In the genomic region with DNA sequence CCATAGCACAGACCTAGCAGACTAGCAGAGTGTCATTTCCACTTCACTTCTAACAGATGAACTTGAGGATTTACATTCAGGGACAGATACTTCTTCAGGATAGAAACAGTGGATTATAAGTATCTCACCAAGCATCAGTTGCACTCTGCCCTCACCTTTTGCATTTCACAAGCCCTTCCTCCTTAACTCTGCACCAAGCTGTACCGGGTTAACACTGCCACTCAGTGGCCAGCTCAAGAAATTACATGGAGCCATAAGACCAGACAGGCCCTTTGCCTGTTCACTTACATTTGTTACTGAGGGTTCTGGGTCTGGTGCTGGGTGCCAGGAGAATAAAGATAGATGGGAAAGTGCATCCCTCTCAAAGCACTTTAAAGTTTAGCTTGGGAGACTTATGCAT, we compare ENCODE assay signal across 16 cellular contexts.
A peak's percentile ranks its signal among the peaks of the same experiment; 100 is the strongest.
DNase-seq lines count a peak whose midpoint lies in the region; ATAC-seq, FAIRE-seq and TF ChIP-seq lines count a peak whose summit lies in the region.
"Had no signal": no experiment of that assay in that cellular context is flagged by ENCODE, and none has a peak within 500 bp of the region (broad histone marks: within the 10 kb centered on the region; RNA-seq: fewer than 3 reads in every experiment).

No MANE protein-coding gene starts in this region.

- 50% methylated on average over 1 of the region's 1 CpG for WGBS in GM12878 (ENCODE audit: insufficient coverage, insufficient replicate concordance, low lambda C conversion rate, missing lambda C conversion rate)

- no peak for TF ChIP-seq EP300 in GM12878 (IDR thresholded peaks at IDR 0.05; ENCODE audit: borderline replicate concordance in 1 of 2, control insufficient read depth in 1 of 2, low read depth in 2 of 2, low read length in 2 of 2)

- intact Hi-C loops in activated CD4-positive, alpha-beta T cell treated with anti-CD3 and anti-CD28 coated beads for 36 hours (cut with DNase I, micrococcal nuclease): no loop called here
- intact Hi-C loops in GM12878 (cut with micrococcal nuclease; ENCODE audit: unreplicated experiment): no loop called here

- H3K79me2 ChIP-seq in GM12878 (ENCODE audit: control insufficient read depth, insufficient read depth, low read length) (no peaks in the 10 kb centered on the region), neural progenitor cell (ENCODE audit: low read depth) (no peaks in the 10 kb centered on the region)

- peak; percentile 35 for DNase-seq in activated CD4-positive, alpha-beta T cell treated with anti-CD3 and anti-CD28 coated beads for 36 hours
- no peak for DNase-seq in activated CD4-positive, alpha-beta T cell treated with anti-CD3 and anti-CD28 coated beads for 1 hour
- DNase-seq in HFFc6: no peak
- no peak for DNase-seq in GM12878 (ENCODE audit: low read depth, low spot score)
- DNase-seq in neural progenitor cell (ENCODE audit: low spot score): no peak
- DNase-seq in Peyer's patch: no peak
- no peak for DNase-seq in RKO (ENCODE audit: low spot score)
- DNase-seq in GM20000 (ENCODE audit: low spot score): no peak
- DNase-seq: activated B cell treated with CpG ODN at 0.5 μM for 24 hours; left ventricle myocardium superior; NK-92 treated with Interleukin-12 subunit alpha and Interleukin-12 subunit beta, amount 100 ng/mL, for 24 hours; stimulated activated naive CD4-positive, alpha-beta T cell had no signal

- no peak for TF ChIP-seq RAD21 in GM12878 (IDR thresholded peaks at IDR 0.05; ENCODE audit: insufficient read depth, low read depth, low read length)

- H3K4me1 ChIP-seq in GM12878 (ENCODE audit: control insufficient read depth, insufficient read depth, low read length) (no peaks in the 10 kb centered on the region), neural progenitor cell (no peaks in the 10 kb centered on the region), Peyer's patch (no peaks in the 10 kb centered on the region)

- H3F3A ChIP-seq in neural progenitor cell (ENCODE audit: low read depth): no peaks in the 10 kb centered on the region

- peaks cover 3% of the 10 kb centered on the region; the same call in 1 of the 3 replicates for H3K9me3 ChIP-seq in GM12878 (replicated peaks; ENCODE audit: control insufficient read depth, insufficient read depth, low read length)
- H3K9me3 ChIP-seq in neural progenitor cell (ENCODE audit: low read depth): no peaks in the 10 kb centered on the region
- H3K9me3 ChIP-seq in Peyer's patch: peaks cover 0 to 15% (median 3%) of the 10 kb centered on the region in 4 donors

- H3K36me3 ChIP-seq in GM12878 (ENCODE audit: control insufficient read depth in 2 of 2, insufficient read depth in 2 of 2, low read length in 1 of 2): no peaks in the 10 kb centered on the region
- no peaks in the 10 kb centered on the region for H3K36me3 ChIP-seq in neural progenitor cell
- no peaks in the 10 kb centered on the region for H3K36me3 ChIP-seq in Peyer's patch

- CTCF ChIA-PET in activated CD4-positive, alpha-beta T cell treated with anti-CD3 and anti-CD28 coated beads for 36 hours (lab: Charles Lee): no interaction called here
- CTCF ChIA-PET in GM12878 (lab: Yijun Ruan, JAX): no interaction called here

- in situ Hi-C loops in GM12878 (cut with MboI): no loop called here

- H3K4me2 ChIP-seq in GM12878 (ENCODE audit: control insufficient read depth, insufficient read depth) (no peak overlapping the region), neural progenitor cell (no peak overlapping the region)

- TF ChIP-seq POLR2A in GM12878 (IDR thresholded peaks at IDR 0.05; ENCODE audit: low read depth, low read length): no peak
- TF ChIP-seq POLR2A in Peyer's patch (IDR thresholded peaks at IDR 0.05): no peak

- POLR2A ChIA-PET in activated CD4-positive, alpha-beta T cell treated with anti-CD3 and anti-CD28 coated beads for 36 hours (lab: Charles Lee): no interaction called here
- POLR2A ChIA-PET in GM12878 (lab: Charles Lee): no interaction called here

- H3K9ac ChIP-seq in GM12878 (ENCODE audit: control insufficient read depth, insufficient read depth, low read length): no peak overlapping the region
- no peak overlapping the region for H3K9ac ChIP-seq in neural progenitor cell
- H3K9ac ChIP-seq: BLaER1 treated with 17β-estradiol and CSF1 and Interleukin-3, amounts not matched to agents 10 nM and 100 nM had no signal

- H2AFZ ChIP-seq in GM12878 (ENCODE audit: control insufficient read depth, low read depth, low read length) (no peak overlapping the region), neural progenitor cell (replicated peaks) (no peak overlapping the region)

- H3K4me3 Mint-ChIP-seq in activated CD4-positive, alpha-beta T cell treated with anti-CD3 and anti-CD28 coated beads for 36 hours: no peak overlapping the region
- H3K4me3 Mint-ChIP-seq in HFFc6 (no peak overlapping the region), neural progenitor cell (no peak overlapping the region)
- H3K4me3 Mint-ChIP-seq: activated B cell treated with CpG ODN at 0.5 μM for 24 hours; activated naive CD8-positive, alpha-beta T cell had no signal

- TF ChIP-seq CTCF in HFFc6 (IDR thresholded peaks at IDR 0.05) (peak; percentile 44; the same call in 1 of the 2 replicates), GM12878 (IDR thresholded peaks at IDR 0.05 in 2 of 3, conservative IDR thresholded peaks at IDR 0.05 in 1 of 3; ENCODE audit: control insufficient read depth in 2 of 3, extremely low read depth in 1 of 3, insufficient read depth in 1 of 3, low read depth in 3 of 3, low read length in 3 of 3) (0 out of 6 replicates have a peak, but pooled peaks of 2 of the 3 experiments have one; percentile 8 to 18), neural progenitor cell (IDR thresholded peaks at IDR 0.05) (peak; percentile 68), Peyer's patch (IDR thresholded peaks at IDR 0.05) (peak in 2 of 6 experiments; percentile 7 to 24), GM20000 (IDR thresholded peaks at IDR 0.05; ENCODE audit: extremely low read depth, missing control alignments) (no peak)

- no peak overlapping the region for H3K4me3 ChIP-seq in GM12878
- H3K4me3 ChIP-seq in neural progenitor cell: no peak overlapping the region
- no peak overlapping the region for H3K4me3 ChIP-seq in Peyer's patch
- H3K4me3 ChIP-seq: skin epidermis had no signal

- H3K27me3 ChIP-seq in GM12878 (replicated peaks in 1 of 2; ENCODE audit: control insufficient read depth in 2 of 2, insufficient read depth in 2 of 2, low read length in 1 of 2) (no peaks in the 10 kb centered on the region), neural progenitor cell (no peaks in the 10 kb centered on the region), Peyer's patch (no peaks in the 10 kb centered on the region)
- H3K27me3 ChIP-seq: BLaER1 treated with 17β-estradiol and CSF1 and Interleukin-3, amounts not matched to agents 10 nM and 100 nM had no signal

- ATAC-seq in activated CD4-positive, alpha-beta T cell treated with anti-CD3 and anti-CD28 coated beads for 36 hours: no peak
- ATAC-seq in GM12878: no peak
- ATAC-seq: esophagus mucosa, left ventricle myocardium superior had no signal

- H3K27ac ChIP-seq in GM12878 (ENCODE audit: control insufficient read depth, insufficient read depth) (no peak overlapping the region), neural progenitor cell (no peak overlapping the region), Peyer's patch (no peak overlapping the region)
- H3K27ac ChIP-seq: skin epidermis had no signal

- H3K27me3 Mint-ChIP-seq in activated CD4-positive, alpha-beta T cell treated with anti-CD3 and anti-CD28 coated beads for 36 hours: peaks cover 4% of the 10 kb centered on the region
- H3K27me3 Mint-ChIP-seq in HFFc6 (ENCODE audit: insufficient read depth) (peaks cover 3% of the 10 kb centered on the region), neural progenitor cell (ENCODE audit: insufficient read depth, low read depth) (peaks cover 9% of the 10 kb centered on the region)
- H3K27me3 Mint-ChIP-seq: activated B cell treated with CpG ODN at 0.5 μM for 24 hours had no signal

- no peaks in the 10 kb centered on the region for H3K4me1 Mint-ChIP-seq in activated CD4-positive, alpha-beta T cell treated with anti-CD3 and anti-CD28 coated beads for 36 hours
- H3K4me1 Mint-ChIP-seq in HFFc6 (ENCODE audit: low read depth) (no peaks in the 10 kb centered on the region), neural progenitor cell (peaks cover 3% of the 10 kb centered on the region)
- H3K4me1 Mint-ChIP-seq: activated B cell treated with CpG ODN at 0.5 μM for 24 hours had no signal

- no peaks in the 10 kb centered on the region for H4K20me1 ChIP-seq in GM12878 (ENCODE audit: control insufficient read depth, insufficient read depth)
- H4K20me1 ChIP-seq in neural progenitor cell (ENCODE audit: low read depth): no peaks in the 10 kb centered on the region
- H4K20me1 ChIP-seq: BLaER1 treated with 17β-estradiol and CSF1 and Interleukin-3, amounts not matched to agents 10 nM and 100 nM had no signal

- no TSS peak for BruUV-seq in GM12878 (replicated peaks; lab: Mats Ljungman, UMichigan)

- no peak overlapping the region for H3K27ac Mint-ChIP-seq in activated CD4-positive, alpha-beta T cell treated with anti-CD3 and anti-CD28 coated beads for 36 hours
- H3K27ac Mint-ChIP-seq in HFFc6: no peak overlapping the region
- no peak overlapping the region for H3K27ac Mint-ChIP-seq in neural progenitor cell
- H3K27ac Mint-ChIP-seq: activated B cell treated with CpG ODN at 0.5 μM for 24 hours; activated naive CD8-positive, alpha-beta T cell had no signal

- SMC1A ChIA-PET in GM12878 (lab: Charles Lee; ENCODE audit: uncharacterized antibody, unreplicated experiment): interaction anchor here (0.6 kb wide), 1 partner anchor 134 kb away, joined by 3 read pairs; no protein-coding TSS in a partner anchor

- H3K36me3 Mint-ChIP-seq in activated CD4-positive, alpha-beta T cell treated with anti-CD3 and anti-CD28 coated beads for 36 hours (ENCODE audit: low read depth): peaks cover 5% of the 10 kb centered on the region
- H3K36me3 Mint-ChIP-seq in HFFc6 (ENCODE audit: low read depth) (peaks cover 20% of the 10 kb centered on the region), neural progenitor cell (peaks cover 2% of the 10 kb centered on the region)
- H3K36me3 Mint-ChIP-seq: activated naive CD8-positive, alpha-beta T cell had no signal

- no peak for FAIRE-seq in GM12878 (lab: Jason Lieb, UNC)

- RAD21 ChIA-PET in GM12878 (lab: Charles Lee; ENCODE audit: unreplicated experiment): no interaction called here

- peaks cover 40% of the 10 kb centered on the region for H3K9me3 Mint-ChIP-seq in activated CD4-positive, alpha-beta T cell treated with anti-CD3 and anti-CD28 coated beads for 36 hours (ENCODE audit: low read depth)
- H3K9me3 Mint-ChIP-seq in HFFc6: peaks cover 63% of the 10 kb centered on the region
- H3K9me3 Mint-ChIP-seq in neural progenitor cell: peaks cover 40% of the 10 kb centered on the region

TF ChIP-seq in GM12878, 131 proteins besides CTCF, POLR2A, EP300 and RAD21 (continues in another document):
- TF ChIP-seq DPF2 (IDR thresholded peaks at IDR 0.05): no peak
- TF ChIP-seq POLR2AphosphoS2 (IDR thresholded peaks at IDR 0.05; ENCODE audit: low read depth, low read length): no peak
- no peak for TF ChIP-seq RFX5 (IDR thresholded peaks at IDR 0.05; ENCODE audit: low read depth, low read length)
- TF ChIP-seq CBX5 (IDR thresholded peaks at IDR 0.05; ENCODE audit: low read depth): peak; percentile 64; the same call in 1 of the 2 replicates
- no peak for TF ChIP-seq MEF2B (IDR thresholded peaks at IDR 0.05; ENCODE audit: partially characterized antibody, poor library complexity, severe bottlenecking)
- no peak for TF ChIP-seq PAX8 (IDR thresholded peaks at IDR 0.05)
